Comparison of ENCODE assay signal across 12 cellular contexts in genomic region chr2:60873381-60873780, GRCh38. TPM values are rescaled to one million over a fixed set of nuclear protein-coding genes. Genes with fewer than 3 reads are reported as not detected.
DNase-seq lines count a peak whose midpoint lies in the region; ATAC-seq and TF ChIP-seq lines count a peak whose summit lies in the region.
"Had no signal": no experiment of that assay in that cellular context is flagged by ENCODE, and none has a peak within 500 bp of the region (broad histone marks: within the 10 kb centered on the region; RNA-seq: fewer than 3 reads in every experiment).

No MANE protein-coding gene starts in this region.

- H3K9me2 ChIP-seq in OCI-LY1 (ENCODE audit: low read depth, low read length) = no peaks in the 10 kb centered on the region

- peaks cover 0 to 2% of the 10 kb centered on the region in 2 donors for H3K4me1 Mint-ChIP-seq in natural killer cell

- H3K9me3 Mint-ChIP-seq in natural killer cell = no peaks in the 10 kb centered on the region
- H3K9me3 Mint-ChIP-seq: immature natural killer cell had no signal

- no peaks in the 10 kb centered on the region for H3K27me3 Mint-ChIP-seq in natural killer cell (ENCODE audit: low read depth in 2 of 2)

- H3K4me2 ChIP-seq in OCI-LY1 (ENCODE audit: low read length) = no peak overlapping the region

- no peaks in the 10 kb centered on the region for H4K20me1 ChIP-seq in OCI-LY1 (ENCODE audit: insufficient read depth, low read length)

- H2AFZ ChIP-seq in OCI-LY1 (ENCODE audit: low read length) = no peak overlapping the region

- H3K4me3 Mint-ChIP-seq in natural killer cell = no peak overlapping the region
- H3K4me3 Mint-ChIP-seq: immature natural killer cell had no signal

- H3K4me3 ChIP-seq in OCI-LY1 (ENCODE audit: low read depth, low read length, poor library complexity, severe bottlenecking) = no peak overlapping the region
- H3K4me3 ChIP-seq: MG63 had no signal

- peaks cover 50% of the 10 kb centered on the region for H3K4me1 ChIP-seq in OCI-LY1 (ENCODE audit: insufficient read depth, low read length, severe bottlenecking)

- peaks cover 3% of the 10 kb centered on the region; the same call in 1 of the 2 replicates for H3K36me3 ChIP-seq in OCI-LY1 (ENCODE audit: insufficient read depth, low read length)
- H3K36me3 ChIP-seq: MG63, neutrophil had no signal

- no peaks in the 10 kb centered on the region for H3K79me2 ChIP-seq in OCI-LY1 (ENCODE audit: insufficient read depth, low read length)

- no peak overlapping the region for H3K9ac ChIP-seq in OCI-LY1 (ENCODE audit: low read length)

- H3K9me3 ChIP-seq in OCI-LY1 (ENCODE audit: low read length) = no peaks in the 10 kb centered on the region
- H3K9me3 ChIP-seq: MG63, neutrophil had no signal

- no peak for DNase-seq in posterior cingulate gyrus
- DNase-seq in DMS 273 treated with DMSO at 0.1 percent for 48 hours (lab: John Stamatoyannopoulos, UW) = no peak
- DNase-seq in GDM1 (lab: John Stamatoyannopoulos, UW) = no peak
- DNase-seq in natural killer cell = no peak
- DNase-seq: amygdala, immature natural killer cell, MG63 had no signal

- no peaks in the 10 kb centered on the region for H3K36me3 Mint-ChIP-seq in natural killer cell
- H3K36me3 Mint-ChIP-seq: immature natural killer cell had no signal

- H3K27me3 ChIP-seq in OCI-LY1 (ENCODE audit: insufficient read depth, low read length) = no peaks in the 10 kb centered on the region
- H3K27me3 ChIP-seq: MG63, neutrophil had no signal

- ATAC-seq in GM18499 (IDR thresholded peaks at IDR 0.05; ENCODE audit: insufficient read depth, unreplicated experiment) = peak; percentile 85
- peak; percentile 81 for ATAC-seq in GM19395 (IDR thresholded peaks at IDR 0.05; ENCODE audit: unreplicated experiment)
- peak; percentile 87 for ATAC-seq in HG02885 (IDR thresholded peaks at IDR 0.05; ENCODE audit: poor library complexity, unreplicated experiment)
- no peak for ATAC-seq in natural killer cell

- H3F3A ChIP-seq in OCI-LY1 (ENCODE audit: insufficient read depth, low read length) = peaks cover 10% of the 10 kb centered on the region; the same call in 1 of the 2 replicates

- H3K27ac ChIP-seq in OCI-LY1 (ENCODE audit: low read depth, low read length, poor library complexity, severe bottlenecking) = peak overlapping the region; percentile 51
- H3K27ac ChIP-seq: neutrophil had no signal

- intact Hi-C loops in posterior cingulate gyrus (cut with DNase I) (no loop called here), natural killer cell (cut with micrococcal nuclease) (no loop called here)

- TF ChIP-seq CTCF in OCI-LY1 (IDR thresholded peaks at IDR 0.05; ENCODE audit: low read length) (no peak), natural killer cell (IDR thresholded peaks at IDR 0.05) (no peak)

- no peak overlapping the region for H3K27ac Mint-ChIP-seq in natural killer cell

RNA-seq across cellular contexts. Expression of gene REL, which starts 8.0 kb away (rescaled TPM):
- total RNA-seq in natural killer cell = 100 to 1,000 TPM; 128 to 197 (median 178) TPM

Comparison
In these comparisons a context has a peak if more than half of its experiments do, and no peak if none do; other contexts are left out.
1. ATAC-seq: peak in GM18499 (single experiment), GM19395 (single experiment) and HG02885 (single experiment); none in natural killer cell (0 of 3).